Comparison of ENCODE assay signal across 9 cellular contexts in the genomic region with DNA sequence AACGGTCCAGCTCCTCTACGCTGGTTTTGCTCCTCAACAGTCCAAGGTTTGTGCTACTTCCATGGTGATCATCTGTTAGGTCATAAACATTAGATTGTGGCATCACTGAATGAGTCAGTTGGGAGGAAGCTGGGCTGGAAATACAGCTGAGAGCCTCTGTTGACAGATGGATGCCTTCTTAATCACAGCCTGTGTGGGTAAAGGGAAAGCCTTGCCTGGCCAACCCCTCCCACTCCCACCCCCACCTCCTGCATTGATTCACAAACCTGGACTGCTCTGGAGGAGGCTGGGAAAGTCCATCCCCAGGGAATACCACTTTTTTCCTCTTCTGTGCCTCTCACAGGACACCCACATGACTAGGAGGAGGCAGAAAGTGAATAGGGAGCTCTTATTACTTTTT.
A peak's percentile ranks its signal among the peaks of the same experiment; 100 is the strongest.
DNase-seq lines count a peak whose midpoint lies in the region; ATAC-seq and TF ChIP-seq lines count a peak whose summit lies in the region.
"Had no signal": no experiment of that assay in that cellular context is flagged by ENCODE, and none has a peak within 500 bp of the region (broad histone marks: within the 10 kb centered on the region; RNA-seq: fewer than 3 reads in every experiment).

No MANE protein-coding gene starts in this region.

- H3K9me3 Mint-ChIP-seq in glutamatergic neuron (ENCODE audit: unreplicated experiment) (peaks cover 4% of the 10 kb centered on the region), CD14-positive monocyte (peaks cover 0 to 3% (median 0%) of the 10 kb centered on the region in 7 donors)
- H3K9me3 Mint-ChIP-seq in activated naive CD4-positive, alpha-beta T cell treated with anti-CD3 and anti-CD28 coated beads for 36 hours = no peaks in the 10 kb centered on the region

- CTCF ChIA-PET in activated naive CD4-positive, alpha-beta T cell treated with anti-CD3 and anti-CD28 coated beads for 36 hours (lab: Charles Lee) = no interaction called here

- H3K4me1 Mint-ChIP-seq in glutamatergic neuron (ENCODE audit: low read depth, unreplicated experiment) = peaks cover 22% of the 10 kb centered on the region
- H3K4me1 Mint-ChIP-seq in activated naive CD4-positive, alpha-beta T cell treated with anti-CD3 and anti-CD28 coated beads for 36 hours (ENCODE audit: low read depth) = no peaks in the 10 kb centered on the region
- peaks cover 6% of the 10 kb centered on the region for H3K4me1 Mint-ChIP-seq in CD14-positive monocyte

- no peak for TF ChIP-seq POLR2A in testis (IDR thresholded peaks at IDR 0.05)

- peak overlapping the region; percentile 64 for H3K27ac Mint-ChIP-seq in glutamatergic neuron (ENCODE audit: unreplicated experiment)
- no peak overlapping the region for H3K27ac Mint-ChIP-seq in activated naive CD4-positive, alpha-beta T cell treated with anti-CD3 and anti-CD28 coated beads for 36 hours
- H3K27ac Mint-ChIP-seq in CD14-positive monocyte = no peak overlapping the region

- H3K36me3 ChIP-seq in SJSA1 (no peaks in the 10 kb centered on the region), testis (ENCODE audit: low read depth, missing control alignments) (no peaks in the 10 kb centered on the region)
- H3K36me3 ChIP-seq: right lobe of liver had no signal

- intact Hi-C loops in testis (cut with DNase I; ENCODE audit: low total_unique reads) (no loop called here), CD14-positive monocyte (cut with micrococcal nuclease) (no loop called here)
- intact Hi-C loops in activated naive CD4-positive, alpha-beta T cell treated with anti-CD3 and anti-CD28 coated beads for 36 hours (cut with micrococcal nuclease) = no loop called here

- H3K4me3 Mint-ChIP-seq in glutamatergic neuron (ENCODE audit: unreplicated experiment) (peak overlapping the region; percentile 31), CD14-positive monocyte (no peak overlapping the region)
- no peak overlapping the region for H3K4me3 Mint-ChIP-seq in activated naive CD4-positive, alpha-beta T cell treated with anti-CD3 and anti-CD28 coated beads for 36 hours

- H3K4me3 ChIP-seq in SJSA1 (no peak overlapping the region), testis (no peak overlapping the region)
- H3K4me3 ChIP-seq: right lobe of liver had no signal

- ATAC-seq in HG02610 (IDR thresholded peaks at IDR 0.05; ENCODE audit: unreplicated experiment) (peak; percentile 58), GM19351 (IDR thresholded peaks at IDR 0.05; ENCODE audit: unreplicated experiment) (no peak)

- H3K27ac ChIP-seq in SJSA1 = peak overlapping the region; percentile 98
- H3K27ac ChIP-seq in testis = peak overlapping the region in 1 of 2 donors; percentile 62

- H3K36me3 Mint-ChIP-seq in glutamatergic neuron (ENCODE audit: unreplicated experiment) (no peaks in the 10 kb centered on the region), CD14-positive monocyte (no peaks in the 10 kb centered on the region)
- H3K36me3 Mint-ChIP-seq in activated naive CD4-positive, alpha-beta T cell treated with anti-CD3 and anti-CD28 coated beads for 36 hours (ENCODE audit: low read depth) = no peaks in the 10 kb centered on the region

- 58 to 81% methylated on average over 2 of the region's 2 CpGs for WGBS in testis, 2 donors

- H3K27me3 Mint-ChIP-seq in glutamatergic neuron (ENCODE audit: unreplicated experiment) (peaks cover 6% of the 10 kb centered on the region), CD14-positive monocyte (ENCODE audit: low read depth in 3 of 3) (peaks cover 0 to 2% (median 0%) of the 10 kb centered on the region in 3 donors)
- H3K27me3 Mint-ChIP-seq in activated naive CD4-positive, alpha-beta T cell treated with anti-CD3 and anti-CD28 coated beads for 36 hours (ENCODE audit: low read depth) = peaks cover 17% of the 10 kb centered on the region

- H3K9me3 ChIP-seq in SJSA1 (replicated peaks) (no peaks in the 10 kb centered on the region), testis (no peaks in the 10 kb centered on the region)
- H3K9me3 ChIP-seq: right lobe of liver had no signal

- peaks cover 38% of the 10 kb centered on the region for H3K4me1 ChIP-seq in SJSA1 (replicated peaks)
- H3K4me1 ChIP-seq in testis = peaks cover 5% of the 10 kb centered on the region
- H3K4me1 ChIP-seq: right lobe of liver had no signal

- DNase-seq in SJSA1 (ENCODE audit: low read depth in 1 of 2, low spot score in 2 of 2) (peak; percentile 91 to 93), glutamatergic neuron (peak; percentile 17), smooth muscle cell of the brain vasculature (ENCODE audit: low read depth, low spot score) (peak; percentile 75), testis (no peak), CD14-positive monocyte (ENCODE audit: low spot score) (no peak)
- no peak for DNase-seq in activated naive CD4-positive, alpha-beta T cell treated with anti-CD3 and anti-CD28 coated beads for 36 hours
- DNase-seq: right lobe of liver had no signal

- no peak for TF ChIP-seq CTCF in glutamatergic neuron (IDR thresholded peaks at IDR 0.05; ENCODE audit: partially characterized antibody, unreplicated experiment)
- no peak for TF ChIP-seq CTCF in testis (IDR thresholded peaks at IDR 0.05)
- TF ChIP-seq CTCF in CD14-positive monocyte (IDR thresholded peaks at IDR 0.05) = no peak

- H3K27me3 ChIP-seq in SJSA1 (replicated peaks) (no peaks in the 10 kb centered on the region), testis (no peaks in the 10 kb centered on the region)
- H3K27me3 ChIP-seq: right lobe of liver had no signal

Comparison
In these comparisons a context has a peak if more than half of its experiments do, and no peak if none do; other contexts are left out.
1. DNase-seq: peak in SJSA1 (2 of 2), glutamatergic neuron (single experiment) and smooth muscle cell of the brain vasculature (single experiment); none in testis (single experiment), activated naive CD4-positive, alpha-beta T cell treated with anti-CD3 and anti-CD28 coated beads for 36 hours (single experiment) and CD14-positive monocyte (single experiment).